ENCODE assay signal across 9 cellular contexts in genomic region chr16:23505180-23505665, GRCh38. TPM values are rescaled to one million over a fixed set of nuclear protein-coding genes. Genes with fewer than 3 reads are reported as not detected.
DNase-seq lines count a peak whose midpoint lies in the region; ATAC-seq, FAIRE-seq and TF ChIP-seq lines count a peak whose summit lies in the region.
"Had no signal": no experiment of that assay in that cellular context is flagged by ENCODE, and none has a peak within 500 bp of the region (broad histone marks: within the 10 kb centered on the region; RNA-seq: fewer than 3 reads in every experiment).

No MANE protein-coding gene starts in this region.

- DNase-seq in cardiac muscle cell (ENCODE audit: low read depth in 1 of 2, low spot score in 1 of 2) (no peak), left ventricle myocardium superior (no peak), RCC 7860 (ENCODE audit: low spot score) (peak; percentile 31), immature natural killer cell (no peak), type B pancreatic cell (ENCODE audit: extremely low spot score, unreplicated experiment) (no peak), NCI-H2081 (lab: John Stamatoyannopoulos, UW) (no peak)

- H3K36me3 Mint-ChIP-seq in immature natural killer cell = no peaks in the 10 kb centered on the region
- H3K36me3 Mint-ChIP-seq in type B pancreatic cell = peaks cover 17% of the 10 kb centered on the region

- no peak for FAIRE-seq in RCC 7860 (lab: Jason Lieb, UNC)
- FAIRE-seq: endometrium had no signal

- no peaks in the 10 kb centered on the region for H3K9me3 ChIP-seq in cardiac muscle cell (ENCODE audit: low read depth)

- no peak overlapping the region for H3K4me3 ChIP-seq in cardiac muscle cell

- peak overlapping the region; percentile 88 for H3K27ac ChIP-seq in cardiac muscle cell

- peaks cover 6% of the 10 kb centered on the region for H3K36me3 ChIP-seq in cardiac muscle cell

- H3K4me1 Mint-ChIP-seq in immature natural killer cell (peaks cover 61 to 76% of the 10 kb centered on the region in 2 donors), type B pancreatic cell (ENCODE audit: unreplicated experiment) (peaks cover 34% of the 10 kb centered on the region)

- no peaks in the 10 kb centered on the region for H3K27me3 ChIP-seq in cardiac muscle cell

- intact Hi-C loops in left ventricle myocardium superior (cut with micrococcal nuclease) = no loop called here

- ATAC-seq in left ventricle myocardium superior (no peak), GM19328 (IDR thresholded peaks at IDR 0.05; ENCODE audit: unreplicated experiment) (no peak), GM18861 (IDR thresholded peaks at IDR 0.05; ENCODE audit: unreplicated experiment) (no peak)

- H3K9me3 Mint-ChIP-seq in immature natural killer cell (no peaks in the 10 kb centered on the region), type B pancreatic cell (peaks cover 4% of the 10 kb centered on the region)

- H3K27me3 Mint-ChIP-seq in immature natural killer cell (ENCODE audit: low read depth in 3 of 3) = peaks cover 5 to 18% (median 9%) of the 10 kb centered on the region in 3 donors
- H3K27me3 Mint-ChIP-seq in type B pancreatic cell = no peaks in the 10 kb centered on the region

- H3K4me3 Mint-ChIP-seq in immature natural killer cell (peak overlapping the region in 3 of 5 donors; percentile 39 to 71 (median 39)), type B pancreatic cell (peak overlapping the region; percentile 41)

- no peak for TF ChIP-seq CTCF in cardiac muscle cell (IDR thresholded peaks at IDR 0.05; ENCODE audit: low read depth, low read length)
- no peak for TF ChIP-seq CTCF in type B pancreatic cell (conservative IDR thresholded peaks at IDR 0.05)

- H3K27ac Mint-ChIP-seq in immature natural killer cell (peak overlapping the region; percentile 87 to 95 (median 92)), type B pancreatic cell (no peak overlapping the region)

- peaks cover 20% of the 10 kb centered on the region for H3K4me1 ChIP-seq in cardiac muscle cell (ENCODE audit: low read depth)

RNA-seq across cellular contexts. Expression of gene GGA2, which starts 5.1 kb away (rescaled TPM):
- total RNA-seq in cardiac muscle cell (71.7 and 126 TPM in 2 replicates), left ventricle myocardium superior (52.1 TPM), type B pancreatic cell (ENCODE audit: low replicate concordance) (63.3 and 105 TPM in 2 replicates)
- polyA plus RNA-seq in cardiac muscle cell (149 and 160 TPM in 2 replicates), immature natural killer cell (10 to 100 TPM; 34.1 to 40.0 (median 36.1) TPM)

RNA-seq across cellular contexts. Expression of gene EARS2, which starts 51.9 kb away (rescaled TPM):
- total RNA-seq in cardiac muscle cell = 25.5 and 57.2 TPM in 2 replicates
- 21.0 and 23.3 TPM in 2 replicates for polyA plus RNA-seq in cardiac muscle cell
- 22.0 TPM for total RNA-seq in left ventricle myocardium superior
- polyA plus RNA-seq in immature natural killer cell = 10 to 100 TPM in 1 of 3 donors, 1 to 10 TPM in 2; 6.3 to 14.1 (median 9.5) TPM
- total RNA-seq in type B pancreatic cell (ENCODE audit: low replicate concordance) = 24.4 and 25.3 TPM in 2 replicates

RNA-seq across cellular contexts. Expression of gene COG7, which starts 52.2 kb away (rescaled TPM):
- total RNA-seq in cardiac muscle cell (9.7 and 23.5 TPM in 2 replicates), left ventricle myocardium superior (11.3 TPM), type B pancreatic cell (ENCODE audit: low replicate concordance) (24.0 and 29.3 TPM in 2 replicates)
- polyA plus RNA-seq in cardiac muscle cell (10.6 and 11.9 TPM in 2 replicates), immature natural killer cell (10 to 100 TPM in 2 of 3 donors, 1 to 10 TPM in 1; 9.5 to 21.7 (median 12.0) TPM)

RNA-seq across cellular contexts. Expression of gene UBFD1, which starts 52.3 kb away (rescaled TPM):
- total RNA-seq in cardiac muscle cell = 256 and 277 TPM in 2 replicates
- 56.5 and 66.9 TPM in 2 replicates for polyA plus RNA-seq in cardiac muscle cell
- 73.8 TPM for total RNA-seq in left ventricle myocardium superior
- 10 to 100 TPM; 13.1 to 18.8 (median 14.2) TPM for polyA plus RNA-seq in immature natural killer cell
- total RNA-seq in type B pancreatic cell (ENCODE audit: low replicate concordance) = 91.9 and 97.6 TPM in 2 replicates
